ENCODE assay signal across 1 cellular context in genomic region chr5:57438162-57438561, GRCh38.
TF ChIP-seq lines count a peak whose summit lies in the region.

No MANE protein-coding gene starts in this region.

TF ChIP-seq in SK-N-SH, 30 proteins besides CTCF, POLR2A, EP300 and RAD21:
- TF ChIP-seq SIN3A (IDR thresholded peaks at IDR 0.05; ENCODE audit: borderline replicate concordance, low read depth, low read length) (no peak), RFX5 (IDR thresholded peaks at IDR 0.05; ENCODE audit: low read length) (no peak), FOXM1 (IDR thresholded peaks at IDR 0.05; ENCODE audit: low read depth) (no peak), POLR2AphosphoS5 (IDR thresholded peaks at IDR 0.05; ENCODE audit: low read depth, low read length) (no peak), TCF12 (IDR thresholded peaks at IDR 0.05) (peak; percentile 81), GABPA (IDR thresholded peaks at IDR 0.05; ENCODE audit: low read depth) (no peak), RCOR1 (IDR thresholded peaks at IDR 0.05; ENCODE audit: low read length) (no peak), YY1 (IDR thresholded peaks at IDR 0.05; ENCODE audit: low read depth) (no peak), SMC3 (IDR thresholded peaks at IDR 0.05; ENCODE audit: low read depth, low read length) (no peak), EZH2phosphoT487 (IDR thresholded peaks at IDR 0.05; ENCODE audit: borderline replicate concordance, low read depth) (no peak), FOSL2 (IDR thresholded peaks at IDR 0.05; ENCODE audit: borderline replicate concordance, low read depth) (no peak), NFIC (IDR thresholded peaks at IDR 0.05; ENCODE audit: borderline replicate concordance) (no peak; the same call in 1 of the 2 replicates), MXI1 (IDR thresholded peaks at IDR 0.05; ENCODE audit: low read depth, low read length) (no peak), JUND (IDR thresholded peaks at IDR 0.05) (peak; percentile 44)
- TF ChIP-seq, protein P1, sequence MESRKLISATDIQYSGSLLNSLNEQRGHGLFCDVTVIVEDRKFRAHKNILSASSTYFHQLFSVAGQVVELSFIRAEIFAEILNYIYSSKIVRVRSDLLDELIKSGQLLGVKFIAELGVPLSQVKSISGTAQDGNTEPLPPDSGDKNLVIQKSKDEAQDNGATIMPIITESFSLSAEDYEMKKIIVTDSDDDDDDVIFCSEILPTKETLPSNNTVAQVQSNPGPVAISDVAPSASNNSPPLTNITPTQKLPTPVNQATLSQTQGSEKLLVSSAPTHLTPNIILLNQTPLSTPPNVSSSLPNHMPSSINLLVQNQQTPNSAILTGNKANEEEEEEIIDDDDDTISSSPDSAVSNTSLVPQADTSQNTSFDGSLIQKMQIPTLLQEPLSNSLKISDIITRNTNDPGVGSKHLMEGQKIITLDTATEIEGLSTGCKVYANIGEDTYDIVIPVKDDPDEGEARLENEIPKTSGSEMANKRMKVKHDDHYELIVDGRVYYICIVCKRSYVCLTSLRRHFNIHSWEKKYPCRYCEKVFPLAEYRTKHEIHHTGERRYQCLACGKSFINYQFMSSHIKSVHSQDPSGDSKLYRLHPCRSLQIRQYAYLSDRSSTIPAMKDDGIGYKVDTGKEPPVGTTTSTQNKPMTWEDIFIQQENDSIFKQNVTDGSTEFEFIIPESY (IDR thresholded peaks at IDR 0.05; ENCODE audit: borderline replicate concordance, low read depth): no peak
- TF ChIP-seq, protein P2, sequence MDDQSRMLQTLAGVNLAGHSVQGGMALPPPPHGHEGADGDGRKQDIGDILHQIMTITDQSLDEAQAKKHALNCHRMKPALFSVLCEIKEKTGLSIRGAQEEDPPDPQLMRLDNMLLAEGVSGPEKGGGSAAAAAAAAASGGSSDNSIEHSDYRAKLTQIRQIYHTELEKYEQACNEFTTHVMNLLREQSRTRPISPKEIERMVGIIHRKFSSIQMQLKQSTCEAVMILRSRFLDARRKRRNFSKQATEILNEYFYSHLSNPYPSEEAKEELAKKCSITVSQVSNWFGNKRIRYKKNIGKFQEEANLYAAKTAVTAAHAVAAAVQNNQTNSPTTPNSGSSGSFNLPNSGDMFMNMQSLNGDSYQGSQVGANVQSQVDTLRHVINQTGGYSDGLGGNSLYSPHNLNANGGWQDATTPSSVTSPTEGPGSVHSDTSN (IDR thresholded peaks at IDR 0.05): peak; percentile 49
- TF ChIP-seq, protein P3, sequence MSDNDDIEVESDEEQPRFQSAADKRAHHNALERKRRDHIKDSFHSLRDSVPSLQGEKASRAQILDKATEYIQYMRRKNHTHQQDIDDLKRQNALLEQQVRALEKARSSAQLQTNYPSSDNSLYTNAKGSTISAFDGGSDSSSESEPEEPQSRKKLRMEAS (IDR thresholded peaks at IDR 0.05; ENCODE audit: low read depth): peak; percentile 54; the same call in 1 of the 2 replicates
- TF ChIP-seq, protein P4, sequence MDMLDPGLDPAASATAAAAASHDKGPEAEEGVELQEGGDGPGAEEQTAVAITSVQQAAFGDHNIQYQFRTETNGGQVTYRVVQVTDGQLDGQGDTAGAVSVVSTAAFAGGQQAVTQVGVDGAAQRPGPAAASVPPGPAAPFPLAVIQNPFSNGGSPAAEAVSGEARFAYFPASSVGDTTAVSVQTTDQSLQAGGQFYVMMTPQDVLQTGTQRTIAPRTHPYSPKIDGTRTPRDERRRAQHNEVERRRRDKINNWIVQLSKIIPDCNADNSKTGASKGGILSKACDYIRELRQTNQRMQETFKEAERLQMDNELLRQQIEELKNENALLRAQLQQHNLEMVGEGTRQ (IDR thresholded peaks at IDR 0.05; ENCODE audit: borderline replicate concordance, low read depth, low read length): no peak
